ENCODE assay signal across 1 cellular context in genomic region chr11:61061081-61061826, GRCh38.
TF ChIP-seq lines count a peak whose summit lies in the region.

No MANE protein-coding gene starts in this region.

TF ChIP-seq in GM12878, 131 proteins besides CTCF, POLR2A, EP300 and RAD21 (continued from another document and continues in another):
- TF ChIP-seq ZNF592 (IDR thresholded peaks at IDR 0.05), result peak; percentile 76; the same call in 1 of the 2 replicates
- peak; percentile 38 for TF ChIP-seq YY1 (IDR thresholded peaks at IDR 0.05; ENCODE audit: low read depth, low read length)
- TF ChIP-seq TARDBP (IDR thresholded peaks at IDR 0.05; ENCODE audit: borderline replicate concordance), result peak; percentile 76; the same call in 1 of the 2 replicates
- TF ChIP-seq JUND (IDR thresholded peaks at IDR 0.05; ENCODE audit: low read depth, low read length), result peak; percentile 77
- TF ChIP-seq NFIC (IDR thresholded peaks at IDR 0.05; ENCODE audit: low read depth, low read length), result peak; percentile 98; the same call in 1 of the 2 replicates
- TF ChIP-seq E4F1 (IDR thresholded peaks at IDR 0.05; ENCODE audit: borderline replicate concordance, partially characterized antibody), result no peak
- TF ChIP-seq HDAC2 (IDR thresholded peaks at IDR 0.05), result no peak
- TF ChIP-seq PML (IDR thresholded peaks at IDR 0.05; ENCODE audit: low read length), result peak; percentile 44; the same call in 1 of the 2 replicates
- peak; percentile 28; the same call in 1 of the 2 replicates for TF ChIP-seq GABPA (IDR thresholded peaks at IDR 0.05; ENCODE audit: low read depth)
- TF ChIP-seq KAT2A (conservative IDR thresholded peaks at IDR 0.05; ENCODE audit: control insufficient read depth, low read depth, low read length), result no peak
- peak; percentile 91 for TF ChIP-seq BCL11A (IDR thresholded peaks at IDR 0.05; ENCODE audit: low read depth, low read length)
- TF ChIP-seq NBN (IDR thresholded peaks at IDR 0.05), result peak; percentile 93
- peak in 1 of 2 experiments; percentile 90; a peak in 2 of 4 replicates for TF ChIP-seq ETV6 (conservative IDR thresholded peaks at IDR 0.05 in 1 of 2, IDR thresholded peaks at IDR 0.05 in 1 of 2; ENCODE audit: borderline replicate concordance in 1 of 2, low read depth in 1 of 2)
- TF ChIP-seq ATF3 (IDR thresholded peaks at IDR 0.05; ENCODE audit: borderline replicate concordance, extremely low read depth, low read depth, low read length), result no peak
- TF ChIP-seq CBX3 (IDR thresholded peaks at IDR 0.05; ENCODE audit: borderline replicate concordance, low read depth), result no peak
- TF ChIP-seq IRF3 (IDR thresholded peaks at IDR 0.05), result no peak
- TF ChIP-seq PKNOX1 (IDR thresholded peaks at IDR 0.05), result peak; percentile 92
- TF ChIP-seq BRCA1 (IDR thresholded peaks at IDR 0.05; ENCODE audit: low read depth, low read length), result no peak
- peak; percentile 80 for TF ChIP-seq CBFB (IDR thresholded peaks at IDR 0.05; ENCODE audit: low read depth)
- TF ChIP-seq POLR2AphosphoS5 (IDR thresholded peaks at IDR 0.05; ENCODE audit: low read length), result no peak
- peak; percentile 99 to 100 for TF ChIP-seq BHLHE40 (IDR thresholded peaks at IDR 0.05; ENCODE audit: borderline replicate concordance in 1 of 2, low read depth in 2 of 2, low read length in 1 of 2)
- TF ChIP-seq IKZF2 (IDR thresholded peaks at IDR 0.05), result peak; percentile 96 to 97
- peak; percentile 95 for TF ChIP-seq FOXM1 (IDR thresholded peaks at IDR 0.05; ENCODE audit: low read depth, low read length)
- TF ChIP-seq SMAD1 (IDR thresholded peaks at IDR 0.05; ENCODE audit: low read depth, partially characterized antibody), result no peak
- no peak for TF ChIP-seq NR2C2 (IDR thresholded peaks at IDR 0.05; ENCODE audit: borderline replicate concordance, control insufficient read depth, insufficient read length, low read depth)
- TF ChIP-seq PAX8 (IDR thresholded peaks at IDR 0.05), result no peak
- TF ChIP-seq SMAD5 (IDR thresholded peaks at IDR 0.05; ENCODE audit: low read depth), result no peak
- TF ChIP-seq ELK1 (IDR thresholded peaks at IDR 0.05; ENCODE audit: low read depth, low read length), result peak; percentile 53; the same call in 1 of the 2 replicates
- TF ChIP-seq HDAC6 (IDR thresholded peaks at IDR 0.05; ENCODE audit: unreplicated experiment), result no peak
- TF ChIP-seq TAF1 (IDR thresholded peaks at IDR 0.05; ENCODE audit: borderline replicate concordance, low read depth, low read length), result peak; percentile 30; the same call in 1 of the 2 replicates
- peak; percentile 26; the same call in 1 of the 2 replicates for TF ChIP-seq SMC3 (IDR thresholded peaks at IDR 0.05; ENCODE audit: borderline replicate concordance, low read length)
- TF ChIP-seq YBX1 (IDR thresholded peaks at IDR 0.05), result no peak
- TF ChIP-seq MEF2A (IDR thresholded peaks at IDR 0.05; ENCODE audit: insufficient read depth, low read depth, low read length), result peak; percentile 91
- TF ChIP-seq PAX5 (IDR thresholded peaks at IDR 0.05; ENCODE audit: borderline replicate concordance, low read depth, low read length), result peak; percentile 96
- TF ChIP-seq EGR1 (IDR thresholded peaks at IDR 0.05; ENCODE audit: borderline replicate concordance in 1 of 2, low read depth in 2 of 2, low read length in 2 of 2), result peak in 1 of 2 experiments; percentile 34; a peak in 1 of 3 replicates
- TF ChIP-seq SUZ12 (IDR thresholded peaks at IDR 0.05; ENCODE audit: unreplicated experiment), result no peak
- TF ChIP-seq ZBTB33 (IDR thresholded peaks at IDR 0.05), result no peak
- peak; percentile 98 for TF ChIP-seq SPI1 (IDR thresholded peaks at IDR 0.05; ENCODE audit: borderline replicate concordance, insufficient read depth, low read depth, low read length)
- TF ChIP-seq NFXL1 (IDR thresholded peaks at IDR 0.05; ENCODE audit: borderline replicate concordance), result no peak
- 0 out of 2 replicates have a peak, but pooled peaks have one; percentile 12 for TF ChIP-seq REST (IDR thresholded peaks at IDR 0.05; ENCODE audit: low read depth, low read length)
- TF ChIP-seq RUNX3 (IDR thresholded peaks at IDR 0.05; ENCODE audit: low read length), result peak; percentile 90
- TF ChIP-seq ZBED1 (IDR thresholded peaks at IDR 0.05; ENCODE audit: borderline replicate concordance), result peak; percentile 94
- TF ChIP-seq ZBTB4 (CRISPR knock-in tag; IDR thresholded peaks at IDR 0.05), result no peak
